Comparison of ENCODE assay signal across 13 cellular contexts in the genomic region with DNA sequence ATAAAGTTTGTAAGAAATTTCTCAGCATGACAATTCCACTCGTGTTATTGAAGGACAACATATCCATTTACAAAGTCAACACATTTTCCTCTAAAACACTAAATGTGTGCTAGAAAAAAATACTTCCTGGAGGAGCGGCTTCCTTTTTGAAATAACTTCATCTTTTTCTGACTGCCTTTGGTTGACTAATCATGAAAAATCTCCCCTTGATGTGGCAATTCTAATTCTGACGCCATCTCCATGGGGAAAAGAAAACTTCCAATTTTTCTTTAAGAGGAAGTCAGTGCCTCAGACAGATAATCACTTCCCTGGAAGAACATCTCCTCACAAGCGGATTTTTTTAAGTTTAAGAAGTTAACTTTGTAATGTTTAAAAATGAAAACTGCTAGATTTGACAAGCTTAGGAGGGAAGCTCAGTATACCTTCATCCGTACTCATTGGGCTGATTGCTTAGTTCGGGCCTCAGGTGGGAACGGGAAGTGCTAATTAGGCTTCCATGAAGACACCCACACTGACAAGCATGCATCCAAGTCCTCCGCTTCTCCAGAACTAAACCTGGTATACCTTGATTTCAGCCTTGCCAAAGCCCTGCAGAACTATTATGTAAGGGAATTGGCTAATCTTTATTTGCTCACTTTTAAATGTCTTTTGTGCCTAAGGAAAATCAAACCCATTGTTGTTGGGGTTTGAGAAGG. TPM values are rescaled to one million over a fixed set of nuclear protein-coding genes. Genes with fewer than 3 reads are reported as not detected.
A peak's percentile ranks its signal among the peaks of the same experiment; 100 is the strongest.
DNase-seq lines count a peak whose midpoint lies in the region; ATAC-seq, FAIRE-seq and TF ChIP-seq lines count a peak whose summit lies in the region.
"Had no signal": no experiment of that assay in that cellular context is flagged by ENCODE, and none has a peak within 500 bp of the region (broad histone marks: within the 10 kb centered on the region; RNA-seq: fewer than 3 reads in every experiment).

No MANE protein-coding gene starts in this region.

- H3K9me3 ChIP-seq in IMR-90 (ENCODE audit: control insufficient read depth, insufficient read depth, low read length) (no peaks in the 10 kb centered on the region), GM12878 (replicated peaks; ENCODE audit: control insufficient read depth, insufficient read depth, low read length) (no peaks in the 10 kb centered on the region; the same call in 2 of the 3 replicates)

- no peak overlapping the region for H2BK20ac ChIP-seq in IMR-90 (ENCODE audit: low read depth, low read length)

- peaks cover 28% of the 10 kb centered on the region for H3K4me1 Mint-ChIP-seq in memory B cell
- H3K4me1 Mint-ChIP-seq in activated CD4-positive, alpha-beta memory T cell treated with anti-CD3 and anti-CD28 coated beads, Interleukin-2, amount 10 ng/mL, durations not matched to agents 7 days and 5 days = peaks cover 49% of the 10 kb centered on the region

- TF ChIP-seq RAD21 in IMR-90 (IDR thresholded peaks at IDR 0.05; ENCODE audit: low read length) = no peak
- TF ChIP-seq RAD21 in GM12878 (IDR thresholded peaks at IDR 0.05; ENCODE audit: insufficient read depth, low read depth, low read length) = no peak

- H3K56ac ChIP-seq in IMR-90 (ENCODE audit: extremely low read depth, insufficient read depth, low read length) = no peak overlapping the region

- TF ChIP-seq CTCF in IMR-90 (conservative IDR thresholded peaks at IDR 0.05; ENCODE audit: low read depth, low read length) (no peak), GM12878 (IDR thresholded peaks at IDR 0.05 in 2 of 3, conservative IDR thresholded peaks at IDR 0.05 in 1 of 3; ENCODE audit: control insufficient read depth in 2 of 3, extremely low read depth in 1 of 3, insufficient read depth in 1 of 3, low read depth in 3 of 3, low read length in 3 of 3) (no peak)

- H3K4me1 ChIP-seq in IMR-90 (ENCODE audit: control insufficient read depth, insufficient read depth, low read length) (no peaks in the 10 kb centered on the region), GM12878 (ENCODE audit: control insufficient read depth, insufficient read depth, low read length) (peaks cover 54% of the 10 kb centered on the region)

- H3K4ac ChIP-seq in IMR-90 (ENCODE audit: low read depth, low read length) = no peak overlapping the region

- H3K79me2 ChIP-seq in GM12878 (ENCODE audit: control insufficient read depth, insufficient read depth, low read length) = no peaks in the 10 kb centered on the region

- H3K4me3 ChIP-seq in IMR-90 (ENCODE audit: insufficient read depth, low read depth, low read length) (no peak overlapping the region), GM12878 (no peak overlapping the region)

- H3K4me2 ChIP-seq in IMR-90 (ENCODE audit: low read depth, low read length) (no peak overlapping the region), GM12878 (ENCODE audit: control insufficient read depth, insufficient read depth) (peak overlapping the region; percentile 40)

- no peak overlapping the region for H4K8ac ChIP-seq in IMR-90 (ENCODE audit: low read depth in 2 of 2, low read length in 2 of 2)

- POLR2A ChIA-PET in IMR-90 (lab: Charles Lee; ENCODE audit: unreplicated experiment) = no interaction called here
- POLR2A ChIA-PET in GM12878 (lab: Charles Lee) = interaction anchor here (0.7 to 1.8 kb wide), 5 partner anchors 26 to 108 kb away, joined by 3 to 5 read pairs (median 4); no protein-coding TSS in a partner anchor
- POLR2A ChIA-PET in activated CD4-positive, alpha-beta memory T cell treated with anti-CD3 and anti-CD28 coated beads, Interleukin-2, amount 10 ng/mL, durations not matched to agents 7 days and 5 days (lab: Charles Lee) = interaction anchor here (1.0 to 2.7 kb wide), 2 partner anchors 21 to 32 kb away, joined by 3 to 8 read pairs; no protein-coding TSS in a partner anchor

- H4K91ac ChIP-seq in IMR-90 (ENCODE audit: insufficient read depth, low read depth, low read length) = no peak overlapping the region

- in situ Hi-C loops in IMR-90 (cut with MboI; ENCODE audit: low sequenced_read_pairs) (no loop called here), GM12878 (cut with MboI) (no loop called here)

- H2BK15ac ChIP-seq in IMR-90 (ENCODE audit: low read depth, low read length) = no peak overlapping the region

- H3K23ac ChIP-seq in IMR-90 (ENCODE audit: low read depth, low read length) = no peak overlapping the region

- WGBS in IMR-90 (ENCODE audit: extremely low coverage in 2 of 2, insufficient read length in 1 of 2), 2 experiments = no CpG with 5 or more reads among the region's 8 CpGs
- WGBS in GM12878 (ENCODE audit: insufficient coverage, insufficient replicate concordance, low lambda C conversion rate, missing lambda C conversion rate) = 35% methylated on average over 8 of the region's 8 CpGs

- peaks cover 2% of the 10 kb centered on the region; the same call in 1 of the 2 replicates for H3K27me3 ChIP-seq in IMR-90 (ENCODE audit: control insufficient read depth, insufficient read depth, low read length)
- H3K27me3 ChIP-seq in GM12878 (replicated peaks in 1 of 2; ENCODE audit: control insufficient read depth in 2 of 2, insufficient read depth in 2 of 2, low read length in 1 of 2) = no peaks in the 10 kb centered on the region

- BruUV-seq in IMR-90 (replicated peaks; lab: Mats Ljungman, UMichigan) (no TSS peak), GM12878 (replicated peaks; lab: Mats Ljungman, UMichigan) (no TSS peak)

- H3K27ac ChIP-seq in IMR-90 (ENCODE audit: insufficient read depth, low read length) (no peak overlapping the region), GM12878 (ENCODE audit: control insufficient read depth, insufficient read depth) (peak overlapping the region; percentile 29; the same call in 1 of the 2 replicates)
- H3K27ac ChIP-seq: VCaP had no signal

- H3K18ac ChIP-seq in IMR-90 (ENCODE audit: low read depth, low read length) = no peak overlapping the region

- peak; percentile 49 for DNase-seq in AG20443 (ENCODE audit: low spot score)
- DNase-seq in IMR-90 = peak; percentile 6
- no peak for DNase-seq in GM12878 (ENCODE audit: low read depth, low spot score)
- DNase-seq in memory B cell (ENCODE audit: low spot score in 2 of 2) = no peak
- DNase-seq in HuH-7.5 (ENCODE audit: low spot score) = no peak
- no peak for DNase-seq in activated CD4-positive, alpha-beta memory T cell treated with anti-CD3 and anti-CD28 coated beads, Interleukin-2, amount 10 ng/mL, durations not matched to agents 7 days and 5 days
- no peak for DNase-seq in NCI-H1105 treated with DMSO at 0.1 percent for 48 hours (lab: John Stamatoyannopoulos, UW)
- DNase-seq: activated effector memory CD4-positive, alpha-beta T cell treated with Interleukin-2 at 50 U/mL for 16 hours; mesendoderm; NCI-H1417 treated with DMSO at 0.1 percent for 48 hours; SW 1271 had no signal

- peak overlapping the region; percentile 37 for H3K27ac Mint-ChIP-seq in memory B cell
- no peak overlapping the region for H3K27ac Mint-ChIP-seq in activated CD4-positive, alpha-beta memory T cell treated with anti-CD3 and anti-CD28 coated beads, Interleukin-2, amount 10 ng/mL, durations not matched to agents 7 days and 5 days

- no peaks in the 10 kb centered on the region for H3K36me3 Mint-ChIP-seq in memory B cell
- peaks cover 5% of the 10 kb centered on the region for H3K36me3 Mint-ChIP-seq in activated CD4-positive, alpha-beta memory T cell treated with anti-CD3 and anti-CD28 coated beads, Interleukin-2, amount 10 ng/mL, durations not matched to agents 7 days and 5 days (ENCODE audit: low read depth)

- SMC1A ChIA-PET in GM12878 (lab: Charles Lee; ENCODE audit: uncharacterized antibody, unreplicated experiment) = interaction anchor here (1.1 to 10.9 kb wide), 15 partner anchors 10 to 115 kb away, joined by 3 to 162 read pairs (median 5); no protein-coding TSS in a partner anchor

- no peak for TF ChIP-seq EP300 in GM12878 (IDR thresholded peaks at IDR 0.05; ENCODE audit: borderline replicate concordance in 1 of 2, control insufficient read depth in 1 of 2, low read depth in 2 of 2, low read length in 2 of 2)

- H3K14ac ChIP-seq in IMR-90 (replicated peaks; ENCODE audit: low read depth, low read length) = no peak overlapping the region

- H3K9me3 Mint-ChIP-seq in memory B cell = no peaks in the 10 kb centered on the region
- peaks cover 4% of the 10 kb centered on the region for H3K9me3 Mint-ChIP-seq in activated CD4-positive, alpha-beta memory T cell treated with anti-CD3 and anti-CD28 coated beads, Interleukin-2, amount 10 ng/mL, durations not matched to agents 7 days and 5 days

- H4K20me1 ChIP-seq in IMR-90 (ENCODE audit: insufficient read depth, low read length) (no peaks in the 10 kb centered on the region), GM12878 (ENCODE audit: control insufficient read depth, insufficient read depth) (no peaks in the 10 kb centered on the region)

- peak overlapping the region; percentile 24 for H3K4me3 Mint-ChIP-seq in memory B cell
- no peak overlapping the region for H3K4me3 Mint-ChIP-seq in activated CD4-positive, alpha-beta memory T cell treated with anti-CD3 and anti-CD28 coated beads, Interleukin-2, amount 10 ng/mL, durations not matched to agents 7 days and 5 days

- no peaks in the 10 kb centered on the region for H3K27me3 Mint-ChIP-seq in memory B cell
- peaks cover 2% of the 10 kb centered on the region for H3K27me3 Mint-ChIP-seq in activated CD4-positive, alpha-beta memory T cell treated with anti-CD3 and anti-CD28 coated beads, Interleukin-2, amount 10 ng/mL, durations not matched to agents 7 days and 5 days

- no peak overlapping the region for H2AFZ ChIP-seq in IMR-90 (replicated peaks; ENCODE audit: low read length, poor library complexity)
- peak overlapping the region; percentile 38 for H2AFZ ChIP-seq in GM12878 (ENCODE audit: control insufficient read depth, low read depth, low read length)

- no peak for ATAC-seq in IMR-90 (ENCODE audit: low read depth)
- ATAC-seq in GM12878 = no peak
- no peak for ATAC-seq in memory B cell (ENCODE audit: low read depth)
- ATAC-seq in HG03521 (IDR thresholded peaks at IDR 0.05; ENCODE audit: unreplicated experiment) = no peak

- no peak overlapping the region for H2AK5ac ChIP-seq in IMR-90 (ENCODE audit: low read depth, low read length)

- CTCF ChIA-PET in IMR-90 (lab: Yijun Ruan, JAX) (no interaction called here), GM12878 (lab: Yijun Ruan, JAX) (interaction anchor here (0.6 to 2.3 kb wide), 7 partner anchors 14 to 71 kb away, joined by 3 to 8 read pairs (median 3); no protein-coding TSS in a partner anchor)
- CTCF ChIA-PET in activated CD4-positive, alpha-beta memory T cell treated with anti-CD3 and anti-CD28 coated beads, Interleukin-2, amount 10 ng/mL, durations not matched to agents 7 days and 5 days (lab: Charles Lee) = interaction anchor here (1.0 kb wide), 1 partner anchor 69 kb away, joined by 3 read pairs; no protein-coding TSS in a partner anchor

- H2AK9ac ChIP-seq in IMR-90 (replicated peaks; ENCODE audit: low read depth, low read length, poor library complexity) = no peak overlapping the region

- no peak overlapping the region for H2BK120ac ChIP-seq in IMR-90 (ENCODE audit: low read depth, low read length)

- H4K5ac ChIP-seq in IMR-90 (ENCODE audit: low read depth, low read length) = no peak overlapping the region

- no peak for FAIRE-seq in GM12878 (lab: Jason Lieb, UNC)

- H3K79me1 ChIP-seq in IMR-90 (ENCODE audit: low read depth in 1 of 2, low read length in 2 of 2) = no peaks in the 10 kb centered on the region

- no peak for TF ChIP-seq POLR2A in IMR-90 (IDR thresholded peaks at IDR 0.05; ENCODE audit: low read depth, low read length)
- no peak for TF ChIP-seq POLR2A in GM12878 (IDR thresholded peaks at IDR 0.05; ENCODE audit: low read depth, low read length)

- intact Hi-C loops in IMR-90 (cut with micrococcal nuclease) = no loop called here
- intact Hi-C loops in GM12878 (cut with micrococcal nuclease; ENCODE audit: unreplicated experiment) = no loop called here

- no peaks in the 10 kb centered on the region for H3K36me3 ChIP-seq in IMR-90 (ENCODE audit: control insufficient read depth, insufficient read depth, low read length)
- no peaks in the 10 kb centered on the region for H3K36me3 ChIP-seq in GM12878 (ENCODE audit: control insufficient read depth in 2 of 2, insufficient read depth in 2 of 2, low read length in 1 of 2)

- H3K9me1 ChIP-seq in IMR-90 (ENCODE audit: insufficient read depth, low read length) = no peaks in the 10 kb centered on the region

- H2BK5ac ChIP-seq in IMR-90 (ENCODE audit: low read depth, low read length, poor library complexity, severe bottlenecking) = no peak overlapping the region

- H3K9ac ChIP-seq in IMR-90 (ENCODE audit: low read depth, low read length) (no peak overlapping the region), GM12878 (ENCODE audit: control insufficient read depth, insufficient read depth, low read length) (peak overlapping the region; percentile 22)

- dilution Hi-C loops in IMR-90 (cut with HindIII; ENCODE audit: low sequenced_read_pairs, unreplicated experiment) = no loop called here

- RAD21 ChIA-PET in GM12878 (lab: Charles Lee; ENCODE audit: unreplicated experiment) = interaction anchor here (1.0 to 9.2 kb wide), 9 partner anchors 21 to 84 kb away, joined by 3 to 73 read pairs (median 3); no protein-coding TSS in a partner anchor

RNA-seq across cellular contexts. Expression of gene DUSP22, which starts 35.1 kb away (rescaled TPM):
- 6.9 and 8.2 TPM in 2 replicates for total RNA-seq in IMR-90 (2012; rRNA removed)
- 5.5 and 7.1 TPM in 2 replicates for polyA plus RNA-seq in IMR-90 (2012; rRNA removed)
- polyA plus RNA-seq in IMR-90 (2012; cell fraction: cytosol; rRNA removed) = 5.5 and 6.3 TPM in 2 replicates
- 25.6 and 29.1 TPM in 2 replicates for polyA plus RNA-seq in IMR-90 (2012; cell fraction: nucleus; rRNA removed; ENCODE audit: low replicate concordance)
- 632 and 708 TPM in 2 replicates for total RNA-seq in GM12878 (2013; cell fraction: nucleolus; rRNA removed)
- 113 and 123 TPM in 2 replicates for total RNA-seq in GM12878 (2014; rRNA removed)
- 80.6 and 83.3 TPM in 2 replicates for total RNA-seq in GM12878 (2014; rRNA removed; fragmentation: Illumina TruSeq; extraction: Trizol)
- 125 and 130 TPM in 2 replicates for total RNA-seq in GM12878 (2021)
- polyA plus RNA-seq in GM12878 (2011; ENCODE audit: low read depth) = 128 TPM
- 78.9 and 80.1 TPM in 2 replicates for polyA plus RNA-seq in GM12878 (2011; rRNA removed)
- 109 and 115 TPM in 2 replicates for polyA plus RNA-seq in GM12878 (2011; cell fraction: cytosol; rRNA removed)
- polyA plus RNA-seq in GM12878 (2011; cell fraction: nucleus; rRNA removed) = 359 and 389 TPM in 2 replicates
- 121 and 164 TPM in 2 replicates for polyA plus RNA-seq in GM12878 (2012)
- 87.9 and 101 TPM in 2 replicates for polyA plus RNA-seq in GM12878 (2014; fragmentation: Illumina TruSeq; extraction: Trizol)
- polyA plus RNA-seq in GM12878 (2014; fragmentation: Nextera tagmentation; extraction: Ambion mirVana) = 10 to 100 TPM; 93.4 to 99.7 TPM
- 138 and 147 TPM in 2 replicates for polyA plus RNA-seq in GM12878 (2014; rRNA removed)
- polyA plus RNA-seq in GM12878 (2016; fragmentation: Nextera tagmentation; extraction: Ambion mirVana) = 100 to 1,000 TPM; 150 to 156 TPM
- polyA minus RNA-seq in GM12878 (2011; rRNA and poly(A)+ RNA removed) = 84.5 and 84.7 TPM in 2 replicates
- polyA minus RNA-seq in GM12878 (2011; cell fraction: cytosol; rRNA and poly(A)+ RNA removed) = 15.5 and 16.8 TPM in 2 replicates
- 118 and 156 TPM in 2 replicates for polyA minus RNA-seq in GM12878 (2011; cell fraction: nucleus; rRNA and poly(A)+ RNA removed)
- total RNA-seq in activated CD4-positive, alpha-beta memory T cell treated with anti-CD3 and anti-CD28 coated beads, Interleukin-2, amount 10 ng/mL, durations not matched to agents 7 days and 5 days = 10 to 100 TPM; 36.3 to 41.5 TPM

Comparison
In these comparisons a context has a peak if more than half of its experiments do, and no peak if none do; other contexts are left out.
1. DNase-seq: peak in AG20443 (single experiment) and IMR-90 (single experiment); none in GM12878 (single experiment), memory B cell (0 of 2), HuH-7.5 (single experiment), activated CD4-positive, alpha-beta memory T cell treated with anti-CD3 and anti-CD28 coated beads, Interleukin-2, amount 10 ng/mL, durations not matched to agents 7 days and 5 days (single experiment) and NCI-H1105 treated with DMSO at 0.1 percent for 48 hours (single experiment).